In the genomic region with DNA sequence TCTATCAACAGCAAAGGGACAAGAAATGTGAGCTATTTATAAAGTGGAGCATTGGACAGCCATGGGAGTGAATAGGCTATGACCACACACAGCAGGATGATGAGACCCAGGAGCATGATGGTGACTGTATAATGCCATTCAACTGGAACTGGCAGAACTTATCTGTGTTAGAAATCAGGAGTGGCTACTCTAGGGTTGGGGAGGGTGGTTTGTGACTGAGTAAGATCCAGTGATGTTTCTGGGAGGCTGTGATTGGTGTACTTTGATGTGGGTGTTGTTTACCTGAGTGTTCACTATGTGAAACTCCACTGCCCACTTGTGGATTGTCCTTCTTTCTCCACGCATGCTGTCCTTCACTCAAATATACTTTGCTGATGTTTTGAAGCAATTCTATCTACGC, we compare ENCODE assay signal across 24 cellular contexts. TPM values are rescaled to one million over a fixed set of nuclear protein-coding genes. Genes with fewer than 3 reads are reported as not detected.
DNase-seq lines count a peak whose midpoint lies in the region; ATAC-seq and TF ChIP-seq lines count a peak whose summit lies in the region.
"Had no signal": no experiment of that assay in that cellular context is flagged by ENCODE, and none has a peak within 500 bp of the region (broad histone marks: within the 10 kb centered on the region; RNA-seq: fewer than 3 reads in every experiment).

No MANE protein-coding gene starts in this region.

- H4K20me1 ChIP-seq in mammary epithelial cell (ENCODE audit: insufficient read depth, low read length) = no peaks in the 10 kb centered on the region
- H4K20me1 ChIP-seq: BLaER1 treated with 17β-estradiol and CSF1 and Interleukin-3, amounts not matched to agents 10 nM and 100 nM had no signal

- ATAC-seq in foreskin keratinocyte (no peak), GM18519 (IDR thresholded peaks at IDR 0.05; ENCODE audit: low FRiP score, unreplicated experiment) (no peak)
- ATAC-seq: Right ventricle myocardium inferior had no signal

- TF ChIP-seq CTCF in mammary epithelial cell (conservative IDR thresholded peaks at IDR 0.05 in 1 of 2, IDR thresholded peaks at IDR 0.05 in 1 of 2; ENCODE audit: extremely low read depth in 1 of 2, insufficient read depth in 1 of 2, low read depth in 1 of 2, low read length in 2 of 2) = no peak
- no peak for TF ChIP-seq CTCF in MCF 10A (IDR thresholded peaks at IDR 0.05; ENCODE audit: unreplicated experiment)
- TF ChIP-seq CTCF in VCaP (conservative IDR thresholded peaks at IDR 0.05) = 0 out of 2 replicates have a peak, but pooled peaks have one; percentile 26
- TF ChIP-seq CTCF in foreskin keratinocyte (conservative IDR thresholded peaks at IDR 0.05) = peak; percentile 25

- intact Hi-C loops in mammary epithelial cell (cut with micrococcal nuclease) (no loop called here), MCF 10A (cut with micrococcal nuclease) (no loop called here)

- no peak overlapping the region for H2AFZ ChIP-seq in mammary epithelial cell (ENCODE audit: low read depth, low read length)

- H3K79me2 ChIP-seq in mammary epithelial cell (ENCODE audit: insufficient read depth, low read length) = no peaks in the 10 kb centered on the region

- H3K36me3 ChIP-seq in mammary epithelial cell (ENCODE audit: insufficient read depth, low read length) = no peaks in the 10 kb centered on the region
- H3K36me3 ChIP-seq: BLaER1 treated with 17β-estradiol and CSF1 and Interleukin-3, amounts not matched to agents 10 nM and 100 nM; Peyer's patch; SJSA1 had no signal

- POLR2A ChIA-PET in MCF 10A (lab: Yijun Ruan, JAX) = interaction anchor here (3.6 kb wide), 1 partner anchor 172 kb away, joined by 27 read pairs; no protein-coding TSS in a partner anchor

- H3K27ac ChIP-seq in mammary epithelial cell (ENCODE audit: insufficient read depth, low read depth, low read length) (no peak overlapping the region), VCaP (no peak overlapping the region), foreskin keratinocyte (no peak overlapping the region)
- H3K27ac ChIP-seq: 22Rv1; BLaER1 treated with 17β-estradiol and CSF1 and Interleukin-3, amounts not matched to agents 10 nM and 100 nM; Peyer's patch; SJSA1 had no signal

- H3K9me3 ChIP-seq in mammary epithelial cell (replicated peaks; ENCODE audit: insufficient read depth, low read length) = no peaks in the 10 kb centered on the region

- dilution Hi-C loops in mammary epithelial cell (cut with HindIII; ENCODE audit: low sequenced_read_pairs) = no loop called here

- no peak overlapping the region for H3K4me3 Mint-ChIP-seq in MCF 10A (ENCODE audit: unreplicated experiment)
- H3K4me3 Mint-ChIP-seq: CD8-positive, alpha-beta memory T cell; HFFc6 had no signal

- H3K27me3 ChIP-seq in mammary epithelial cell (ENCODE audit: insufficient read depth, low read length) = peaks cover 2% of the 10 kb centered on the region
- H3K27me3 ChIP-seq in foreskin keratinocyte = peaks cover 32% of the 10 kb centered on the region
- H3K27me3 ChIP-seq: Peyer's patch had no signal

- no TSS peak for BruUV-seq in mammary epithelial cell (replicated peaks; lab: Mats Ljungman, UMichigan)
- BruUV-seq in MCF 10A (replicated peaks; lab: Mats Ljungman, UMichigan) = no TSS peak

- in situ Hi-C loops in mammary epithelial cell (cut with MboI; ENCODE audit: low sequenced_read_pairs in 2 of 2) = loop anchor here (5.0 to 10.0 kb wide), 3 partner anchors 171 to 234 kb away; a partner anchor contains a TSS

- H3K9me3 Mint-ChIP-seq in MCF 10A (ENCODE audit: unreplicated experiment) = peaks cover 9% of the 10 kb centered on the region

- H3K4me1 ChIP-seq in mammary epithelial cell (ENCODE audit: insufficient read depth, low read length) = peaks cover 4% of the 10 kb centered on the region
- H3K4me1 ChIP-seq in foreskin keratinocyte = no peaks in the 10 kb centered on the region
- H3K4me1 ChIP-seq: Peyer's patch had no signal

- no peak overlapping the region for H3K4me3 ChIP-seq in mammary epithelial cell (replicated peaks in 1 of 3; ENCODE audit: insufficient read depth in 1 of 3, low read depth in 2 of 3, low read length in 3 of 3)
- H3K4me3 ChIP-seq: BLaER1 treated with 17β-estradiol and CSF1 and Interleukin-3, amounts not matched to agents 10 nM and 100 nM; Peyer's patch; SJSA1 had no signal

- H3K27ac Mint-ChIP-seq in MCF 10A (ENCODE audit: low read depth, unreplicated experiment) = no peak overlapping the region
- H3K27ac Mint-ChIP-seq: HFFc6 had no signal

- CTCF ChIA-PET in mammary epithelial cell (lab: Charles Lee; ENCODE audit: low non-redundant PET) (no interaction called here), MCF 10A (lab: Yijun Ruan, JAX) (interaction anchor here (1.2 to 3.0 kb wide), 3 partner anchors 74 to 237 kb away, joined by 3 to 24 read pairs (median 12); a partner anchor contains a TSS)

- WGBS in mammary epithelial cell (ENCODE audit: low coverage, missing lambda C conversion rate) = 68% methylated on average over 2 of the region's 2 CpGs

- peaks cover 91% of the 10 kb centered on the region for H3K27me3 Mint-ChIP-seq in MCF 10A (ENCODE audit: insufficient read depth, unreplicated experiment)

- peak; percentile 27 for DNase-seq in mammary epithelial cell
- DNase-seq in MCF 10A (ENCODE audit: unreplicated experiment) = no peak
- DNase-seq in foreskin keratinocyte = no peak
- no peak for DNase-seq in AG20443 (ENCODE audit: low spot score)
- no peak for DNase-seq in NCI-H524 (lab: John Stamatoyannopoulos, UW)
- no peak for DNase-seq in NCI-H187 (lab: John Stamatoyannopoulos, UW)
- DNase-seq: ACHN; CD8-positive, alpha-beta memory T cell; GDM1; HFFc6; Kasumi-1; NCI-H1092; NCI-H1436; NCI-H1930; NCI-H345; NCI-H524 treated with DMSO at 0.1 percent for 48 hours; NCI-H82; Peyer's patch had no signal

- no peaks in the 10 kb centered on the region for H3K4me1 Mint-ChIP-seq in MCF 10A (ENCODE audit: insufficient read depth, unreplicated experiment)

- no peak overlapping the region for H3K9ac ChIP-seq in mammary epithelial cell (ENCODE audit: insufficient read depth, low read length)
- H3K9ac ChIP-seq: BLaER1 treated with 17β-estradiol and CSF1 and Interleukin-3, amounts not matched to agents 10 nM and 100 nM had no signal

- no peak overlapping the region for H3K4me2 ChIP-seq in mammary epithelial cell (ENCODE audit: insufficient read depth, low read depth, low read length)
- H3K4me2 ChIP-seq: BLaER1 treated with 17β-estradiol and CSF1 and Interleukin-3, amounts not matched to agents 10 nM and 100 nM had no signal

- no peaks in the 10 kb centered on the region for H3K36me3 Mint-ChIP-seq in MCF 10A (ENCODE audit: insufficient read depth, unreplicated experiment)

RNA-seq across cellular contexts. Expression of a gene that starts 11.5 kb away (rescaled TPM):
- total RNA-seq in mammary epithelial cell (100 to 1,000 TPM in 1 of 2 donors, 10 to 100 TPM in 1; 65.3 to 181 TPM), MCF 10A (2022) (87.4 and 180 TPM in 2 replicates), foreskin keratinocyte (266 and 383 TPM in 2 replicates)
- polyA plus RNA-seq in mammary epithelial cell (95.3 TPM), foreskin keratinocyte (319 and 484 TPM in 2 replicates)
- polyA minus RNA-seq in mammary epithelial cell = 53.0 TPM

RNA-seq across cellular contexts. Expression of a gene that starts 34.9 kb away (rescaled TPM):
- 10 to 100 TPM; 32.3 to 51.2 TPM for total RNA-seq in mammary epithelial cell
- 38.8 TPM for polyA plus RNA-seq in mammary epithelial cell
- 13.9 TPM for polyA minus RNA-seq in mammary epithelial cell
- total RNA-seq in MCF 10A (2022) = 17.9 and 18.0 TPM in 2 replicates
- total RNA-seq in foreskin keratinocyte = 28.3 and 55.9 TPM in 2 replicates
- polyA plus RNA-seq in foreskin keratinocyte = 30.8 and 63.8 TPM in 2 replicates

Comparison
In these comparisons a context has a peak if more than half of its experiments do, and no peak if none do; other contexts are left out.
1. CTCF ChIP-seq: peak in VCaP (single experiment) and foreskin keratinocyte (single experiment); none in mammary epithelial cell (0 of 2) and MCF 10A (single experiment).